ENCODE assay signal across 16 cellular contexts in the genomic region with DNA sequence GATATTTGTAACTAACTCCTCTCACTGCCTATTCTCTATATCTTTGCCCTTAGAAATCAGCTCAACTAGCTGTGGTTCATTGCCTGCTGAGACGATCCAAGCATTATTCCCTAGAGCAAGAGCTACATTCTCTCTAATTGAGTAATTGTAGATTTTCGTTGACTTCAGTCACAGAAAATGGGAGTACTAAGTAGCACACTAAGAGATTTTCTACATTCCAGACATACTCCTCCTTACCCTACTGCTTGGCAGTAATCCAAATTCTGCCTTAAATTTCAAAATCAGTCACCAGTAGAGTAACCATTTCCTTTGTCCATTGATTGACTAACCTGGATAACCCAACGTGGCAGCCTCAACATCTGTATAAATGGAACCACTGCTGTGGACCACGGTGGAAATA.
DNase-seq lines count a peak whose midpoint lies in the region; ATAC-seq and TF ChIP-seq lines count a peak whose summit lies in the region.
"Had no signal": no experiment of that assay in that cellular context is flagged by ENCODE, and none has a peak within 500 bp of the region (broad histone marks: within the 10 kb centered on the region; RNA-seq: fewer than 3 reads in every experiment).

No MANE protein-coding gene starts in this region.

- no peaks in the 10 kb centered on the region for H3K36me3 Mint-ChIP-seq in osteocyte (ENCODE audit: unreplicated experiment)
- H3K36me3 Mint-ChIP-seq: activated naive CD8-positive, alpha-beta T cell treated with anti-CD3 and anti-CD28 coated beads for 36 hours had no signal

- in situ Hi-C loops in GM23248 (cut with MboI): no loop called here

- H3K9me2 ChIP-seq in GM23248 (ENCODE audit: insufficient read depth): no peaks in the 10 kb centered on the region

- H3K36me3 ChIP-seq in GM23248 (ENCODE audit: low read depth) (no peaks in the 10 kb centered on the region), fibroblast of lung (ENCODE audit: control insufficient read depth, insufficient read depth, low read length) (no peaks in the 10 kb centered on the region), gastroesophageal sphincter (no peaks in the 10 kb centered on the region)
- H3K36me3 ChIP-seq: BLaER1 treated with 17β-estradiol and CSF1 and Interleukin-3, amounts not matched to agents 10 nM and 100 nM; colonic mucosa; pancreas had no signal

- H3K9me3 Mint-ChIP-seq in osteocyte (ENCODE audit: unreplicated experiment): peaks cover 5% of the 10 kb centered on the region
- H3K9me3 Mint-ChIP-seq: activated naive CD8-positive, alpha-beta T cell treated with anti-CD3 and anti-CD28 coated beads for 36 hours had no signal

- H3K27ac Mint-ChIP-seq in osteocyte (ENCODE audit: unreplicated experiment): peak overlapping the region; percentile 43
- H3K27ac Mint-ChIP-seq: activated naive CD8-positive, alpha-beta T cell treated with anti-CD3 and anti-CD28 coated beads for 36 hours had no signal

- no peak overlapping the region for H3K4me2 ChIP-seq in GM23248 (ENCODE audit: unreplicated experiment)
- H3K4me2 ChIP-seq in fibroblast of lung (ENCODE audit: extremely low read depth, insufficient read depth, low read length): no peak overlapping the region
- H3K4me2 ChIP-seq: BLaER1 treated with 17β-estradiol and CSF1 and Interleukin-3, amounts not matched to agents 10 nM and 100 nM had no signal

- H3K4me1 ChIP-seq in GM23248 (ENCODE audit: insufficient read depth) (no peaks in the 10 kb centered on the region), fibroblast of lung (ENCODE audit: control insufficient read depth, extremely low read depth, insufficient read depth, low read length) (no peaks in the 10 kb centered on the region), gastroesophageal sphincter (no peaks in the 10 kb centered on the region)
- H3K4me1 ChIP-seq: BLaER1 treated with 17β-estradiol and CSF1 and Interleukin-3, amounts not matched to agents 10 nM and 100 nM; colonic mucosa; pancreas had no signal

- ATAC-seq in GM18870 (IDR thresholded peaks at IDR 0.05; ENCODE audit: unreplicated experiment): no peak
- ATAC-seq in gastroesophageal sphincter: no peak
- ATAC-seq: pancreas had no signal

- H4K20me1 ChIP-seq in GM23248 (ENCODE audit: insufficient read depth) (no peaks in the 10 kb centered on the region), fibroblast of lung (ENCODE audit: control insufficient read depth, extremely low read depth, insufficient read depth, low read length) (no peaks in the 10 kb centered on the region)
- H4K20me1 ChIP-seq: BLaER1 treated with 17β-estradiol and CSF1 and Interleukin-3, amounts not matched to agents 10 nM and 100 nM had no signal

- no peak for TF ChIP-seq EP300 in gastroesophageal sphincter (IDR thresholded peaks at IDR 0.05)

- H3K9ac ChIP-seq in GM23248: no peak overlapping the region
- no peak overlapping the region for H3K9ac ChIP-seq in fibroblast of lung (ENCODE audit: insufficient read depth, low read length)
- H3K9ac ChIP-seq: BLaER1 treated with 17β-estradiol and CSF1 and Interleukin-3, amounts not matched to agents 10 nM and 100 nM had no signal

- POLR2A ChIA-PET in RWPE1 (lab: Yijun Ruan, JAX; ENCODE audit: low non-redundant PET): no interaction called here

- H2AFZ ChIP-seq in GM23248 (no peak overlapping the region), fibroblast of lung (ENCODE audit: low read length) (no peak overlapping the region)

- TF ChIP-seq POLR2A in gastroesophageal sphincter (IDR thresholded peaks at IDR 0.05): no peak

- H3K9me3 ChIP-seq in GM23248 (ENCODE audit: low read depth) (no peaks in the 10 kb centered on the region), fibroblast of lung (ENCODE audit: control insufficient read depth, insufficient read depth, low read depth, low read length) (no peaks in the 10 kb centered on the region), gastroesophageal sphincter (no peaks in the 10 kb centered on the region)
- H3K9me3 ChIP-seq: BLaER1 treated with 17β-estradiol and CSF1 and Interleukin-3, amounts not matched to agents 10 nM and 100 nM; colonic mucosa; pancreas had no signal

- no peak overlapping the region for H3K27ac ChIP-seq in GM23248
- H3K27ac ChIP-seq in RWPE1: no peak overlapping the region
- H3K27ac ChIP-seq in fibroblast of lung (ENCODE audit: insufficient read depth, low read length): no peak overlapping the region
- H3K27ac ChIP-seq in gastroesophageal sphincter: no peak overlapping the region
- H3K27ac ChIP-seq: BLaER1 treated with 17β-estradiol and CSF1 and Interleukin-3, amounts not matched to agents 10 nM and 100 nM; colonic mucosa; pancreas had no signal

- H3K4me1 Mint-ChIP-seq in osteocyte (ENCODE audit: unreplicated experiment): peaks cover 30% of the 10 kb centered on the region
- H3K4me1 Mint-ChIP-seq: activated naive CD8-positive, alpha-beta T cell treated with anti-CD3 and anti-CD28 coated beads for 36 hours had no signal

- H3K4me3 ChIP-seq in GM23248: no peak overlapping the region
- H3K4me3 ChIP-seq in fibroblast of lung (replicated peaks in 1 of 4; ENCODE audit: control extremely low read depth in 1 of 4, insufficient read depth in 1 of 4, low read depth in 3 of 4, low read length in 4 of 4): no peak overlapping the region
- no peak overlapping the region for H3K4me3 ChIP-seq in gastroesophageal sphincter
- H3K4me3 ChIP-seq: BLaER1 treated with 17β-estradiol and CSF1 and Interleukin-3, amounts not matched to agents 10 nM and 100 nM; colonic mucosa; pancreas had no signal

- TF ChIP-seq CTCF in RWPE1 (conservative IDR thresholded peaks at IDR 0.05; ENCODE audit: low read depth) (no peak), fibroblast of lung (conservative IDR thresholded peaks at IDR 0.05 in 1 of 2, IDR thresholded peaks at IDR 0.05 in 1 of 2; ENCODE audit: low read depth in 1 of 2, low read length in 2 of 2) (no peak), osteocyte (IDR thresholded peaks at IDR 0.05) (no peak), gastroesophageal sphincter (IDR thresholded peaks at IDR 0.05) (no peak)

- H3K79me2 ChIP-seq in GM23248 (ENCODE audit: insufficient read depth) (no peaks in the 10 kb centered on the region), fibroblast of lung (ENCODE audit: control insufficient read depth, insufficient read depth, low read length) (no peaks in the 10 kb centered on the region)

- no peak overlapping the region for H3K4me3 Mint-ChIP-seq in osteocyte (ENCODE audit: unreplicated experiment)
- H3K4me3 Mint-ChIP-seq: activated naive CD8-positive, alpha-beta T cell treated with anti-CD3 and anti-CD28 coated beads for 36 hours had no signal

- no peaks in the 10 kb centered on the region for H3K27me3 Mint-ChIP-seq in osteocyte (ENCODE audit: unreplicated experiment)
- H3K27me3 Mint-ChIP-seq: activated naive CD8-positive, alpha-beta T cell treated with anti-CD3 and anti-CD28 coated beads for 36 hours had no signal

- H3K27me3 ChIP-seq in GM23248 (replicated peaks; ENCODE audit: insufficient read depth) (no peaks in the 10 kb centered on the region), fibroblast of lung (ENCODE audit: control insufficient read depth, insufficient read depth, low read length) (no peaks in the 10 kb centered on the region), gastroesophageal sphincter (no peaks in the 10 kb centered on the region)
- H3K27me3 ChIP-seq: BLaER1 treated with 17β-estradiol and CSF1 and Interleukin-3, amounts not matched to agents 10 nM and 100 nM; colonic mucosa; pancreas had no signal

- DNase-seq in GM23248 (peak; percentile 32), RWPE1 (ENCODE audit: low spot score) (peak; percentile 63), fibroblast of lung (ENCODE audit: low read depth in 2 of 2) (peak; percentile 55 to 90), osteocyte (ENCODE audit: extremely low spot score, unreplicated experiment) (no peak), NOMO-1 (lab: John Stamatoyannopoulos, UW; ENCODE audit: unreplicated experiment in 2 of 2) (no peak), COLO829 (ENCODE audit: low spot score) (no peak)
- DNase-seq: activated naive CD8-positive, alpha-beta T cell treated with anti-CD3 and anti-CD28 coated beads for 36 hours; colonic mucosa; DMS79 treated with DMSO at 0.1 percent for 48 hours; H7; NCI-H1694 treated with DMSO at 0.1 percent for 48 hours; NCI-H526; pancreas had no signal

- H3F3A ChIP-seq in GM23248 (ENCODE audit: insufficient read depth): no peaks in the 10 kb centered on the region

- WGBS in GM23248 (ENCODE audit: low coverage in 1 of 2, low lambda C conversion rate in 2 of 2, missing lambda C conversion rate in 2 of 2), 2 experiments: 19 to 20% methylated on average over 4 of the region's 4 CpGs
- 56 to 58% methylated on average over 3 to 4 of the region's 4 CpGs for WGBS in gastroesophageal sphincter (ENCODE audit: low coverage in 1 of 2), 2 donors

- CTCF ChIA-PET in RWPE1 (lab: Yijun Ruan, JAX): interaction anchor here (0.6 kb wide), 1 partner anchor 236 kb away, joined by 4 read pairs; no protein-coding TSS in a partner anchor

Comparison
In these comparisons a context has a peak if more than half of its experiments do, and no peak if none do; other contexts are left out.
1. DNase-seq: peak in GM23248 (single experiment), RWPE1 (single experiment) and fibroblast of lung (2 of 2); none in osteocyte (single experiment), NOMO-1 (0 of 2) and COLO829 (single experiment).